Comparison of ENCODE assay signal across 17 cellular contexts in the genomic region with DNA sequence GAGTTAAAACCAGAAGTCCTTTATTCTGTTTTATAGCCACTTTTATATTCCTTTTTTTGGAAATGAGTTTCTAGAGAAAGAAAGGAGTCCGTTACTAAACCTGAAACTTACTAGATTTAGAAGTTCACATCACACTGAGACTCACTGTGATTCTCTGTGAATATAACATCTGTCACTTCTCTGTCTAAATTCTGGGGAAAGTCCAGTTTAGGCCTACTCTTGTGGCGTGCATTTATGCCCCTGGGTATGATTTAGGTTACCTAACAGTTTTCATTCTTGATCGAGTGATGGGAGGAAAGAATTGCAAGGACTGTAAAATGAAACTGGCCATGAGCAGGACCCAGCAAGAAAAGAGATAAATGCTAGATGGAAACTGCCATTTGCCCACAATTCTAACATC.
A peak's percentile ranks its signal among the peaks of the same experiment; 100 is the strongest.
DNase-seq lines count a peak whose midpoint lies in the region; ATAC-seq lines count a peak whose summit lies in the region.
"Had no signal": no experiment of that assay in that cellular context is flagged by ENCODE, and none has a peak within 500 bp of the region (broad histone marks: within the 10 kb centered on the region; RNA-seq: fewer than 3 reads in every experiment).

No MANE protein-coding gene starts in this region.

- peak overlapping the region; percentile 69 for H2AFZ ChIP-seq in ACC112 (ENCODE audit: low read length, unreplicated experiment)

- H3K9me3 Mint-ChIP-seq in activated CD4-positive, alpha-beta T cell treated with anti-CD3 and anti-CD28 coated beads, Interleukin-2, amount 10 ng/mL, durations not matched to agents 7 days and 5 days: no peaks in the 10 kb centered on the region
- H3K9me3 Mint-ChIP-seq in activated T-cell treated with anti-CD3 and anti-CD28 coated beads, Interleukin-2, amount 50 U/mL, for 72 hours: peaks cover 3 to 6% of the 10 kb centered on the region in 2 donors

- CTCF ChIA-PET in activated CD4-positive, alpha-beta T cell treated with anti-CD3 and anti-CD28 coated beads, Interleukin-2, amount 10 ng/mL, durations not matched to agents 7 days and 5 days (lab: Charles Lee): no interaction called here

- POLR2A ChIA-PET in activated CD4-positive, alpha-beta T cell treated with anti-CD3 and anti-CD28 coated beads, Interleukin-2, amount 10 ng/mL, durations not matched to agents 7 days and 5 days (lab: Charles Lee): no interaction called here

- no peaks in the 10 kb centered on the region for H3K36me3 ChIP-seq in ACC112 (ENCODE audit: insufficient read depth, low read length)
- H3K36me3 ChIP-seq: ascending aorta, left ventricle myocardium inferior had no signal

- H3K36me3 Mint-ChIP-seq in activated CD4-positive, alpha-beta T cell treated with anti-CD3 and anti-CD28 coated beads, Interleukin-2, amount 10 ng/mL, durations not matched to agents 7 days and 5 days (ENCODE audit: low read depth): no peaks in the 10 kb centered on the region
- H3K36me3 Mint-ChIP-seq in activated T-cell treated with anti-CD3 and anti-CD28 coated beads, Interleukin-2, amount 50 U/mL, for 72 hours (ENCODE audit: insufficient read depth in 2 of 2): no peaks in the 10 kb centered on the region

- peak; percentile 93 for ATAC-seq in GM19023 (IDR thresholded peaks at IDR 0.05; ENCODE audit: unreplicated experiment)
- peak; percentile 89 for ATAC-seq in GM21723 (IDR thresholded peaks at IDR 0.05; ENCODE audit: unreplicated experiment)
- ATAC-seq in HG03095 (IDR thresholded peaks at IDR 0.05; ENCODE audit: unreplicated experiment): peak; percentile 94
- no peak for ATAC-seq in activated T-cell treated with anti-CD3 and anti-CD28 coated beads, Interleukin-2, amount 50 U/mL, for 72 hours (replicated peaks in 1 of 2)
- ATAC-seq: effector memory CD8-positive, alpha-beta T cell had no signal

- H3K79me2 ChIP-seq in ACC112 (ENCODE audit: control insufficient read depth, insufficient read depth, low read length, unreplicated experiment): no peaks in the 10 kb centered on the region

- no peak overlapping the region for H3K27ac ChIP-seq in ACC112 (ENCODE audit: low read depth, low read length)
- H3K27ac ChIP-seq: ascending aorta, left ventricle myocardium inferior had no signal

- no peak overlapping the region for H3K4me3 Mint-ChIP-seq in activated CD4-positive, alpha-beta T cell treated with anti-CD3 and anti-CD28 coated beads, Interleukin-2, amount 10 ng/mL, durations not matched to agents 7 days and 5 days
- no peak overlapping the region for H3K4me3 Mint-ChIP-seq in activated T-cell treated with anti-CD3 and anti-CD28 coated beads, Interleukin-2, amount 50 U/mL, for 72 hours
- H3K4me3 Mint-ChIP-seq: effector memory CD8-positive, alpha-beta T cell; neural crest cell had no signal

- H3K27me3 Mint-ChIP-seq in activated CD4-positive, alpha-beta T cell treated with anti-CD3 and anti-CD28 coated beads, Interleukin-2, amount 10 ng/mL, durations not matched to agents 7 days and 5 days: no peaks in the 10 kb centered on the region
- H3K27me3 Mint-ChIP-seq in activated T-cell treated with anti-CD3 and anti-CD28 coated beads, Interleukin-2, amount 50 U/mL, for 72 hours (ENCODE audit: low read depth): no peaks in the 10 kb centered on the region
- H3K27me3 Mint-ChIP-seq: effector memory CD8-positive, alpha-beta T cell had no signal

- H3K27ac Mint-ChIP-seq in activated CD4-positive, alpha-beta T cell treated with anti-CD3 and anti-CD28 coated beads, Interleukin-2, amount 10 ng/mL, durations not matched to agents 7 days and 5 days: no peak overlapping the region
- H3K27ac Mint-ChIP-seq in activated T-cell treated with anti-CD3 and anti-CD28 coated beads, Interleukin-2, amount 50 U/mL, for 72 hours: no peak overlapping the region
- H3K27ac Mint-ChIP-seq: effector memory CD8-positive, alpha-beta T cell had no signal

- no peaks in the 10 kb centered on the region for H3K27me3 ChIP-seq in ACC112 (ENCODE audit: insufficient read depth, low read length)
- H3K27me3 ChIP-seq: ascending aorta had no signal

- DNase-seq in activated CD4-positive, alpha-beta T cell treated with anti-CD3 and anti-CD28 coated beads, Interleukin-2, amount 10 ng/mL, durations not matched to agents 7 days and 5 days: no peak
- no peak for DNase-seq in central memory CD4-positive, alpha-beta T cell
- no peak for DNase-seq in activated T-cell treated with anti-CD3 and anti-CD28 coated beads, Interleukin-2, amount 50 U/mL, for 72 hours
- no peak for DNase-seq in SHP77 (lab: John Stamatoyannopoulos, UW)
- DNase-seq: 8988T; activated T-cell treated with anti-CD3 and anti-CD28 coated beads, Interleukin-2, amount 50 U/mL, for 1 hour; effector memory CD8-positive, alpha-beta T cell; left ventricle myocardium inferior; NCI-H1092; NCI-H524 treated with DMSO at 0.1 percent for 48 hours; SIG-M5 had no signal

- H3K4me1 Mint-ChIP-seq in activated CD4-positive, alpha-beta T cell treated with anti-CD3 and anti-CD28 coated beads, Interleukin-2, amount 10 ng/mL, durations not matched to agents 7 days and 5 days: no peaks in the 10 kb centered on the region
- H3K4me1 Mint-ChIP-seq in activated T-cell treated with anti-CD3 and anti-CD28 coated beads, Interleukin-2, amount 50 U/mL, for 72 hours (ENCODE audit: low read depth): no peaks in the 10 kb centered on the region
- H3K4me1 Mint-ChIP-seq: neural crest cell had no signal

- H3K4me1 ChIP-seq in ACC112 (ENCODE audit: control insufficient read depth, insufficient read depth, low read length, unreplicated experiment): no peaks in the 10 kb centered on the region
- H3K4me1 ChIP-seq: ascending aorta, left ventricle myocardium inferior had no signal

- H3K4me3 ChIP-seq in ACC112 (ENCODE audit: low read depth, low read length): peak overlapping the region; percentile 27; the same call in 1 of the 2 replicates
- H3K4me3 ChIP-seq: ascending aorta, left ventricle myocardium inferior had no signal

Comparison
In these comparisons a context has a peak if more than half of its experiments do, and no peak if none do; other contexts are left out.
1. ATAC-seq: peak in GM19023 (single experiment), GM21723 (single experiment) and HG03095 (single experiment); none in activated T-cell treated with anti-CD3 and anti-CD28 coated beads, Interleukin-2, amount 50 U/mL, for 72 hours (0 of 2).